Comparison of ENCODE assay signal across 1 cellular context in the genomic region with DNA sequence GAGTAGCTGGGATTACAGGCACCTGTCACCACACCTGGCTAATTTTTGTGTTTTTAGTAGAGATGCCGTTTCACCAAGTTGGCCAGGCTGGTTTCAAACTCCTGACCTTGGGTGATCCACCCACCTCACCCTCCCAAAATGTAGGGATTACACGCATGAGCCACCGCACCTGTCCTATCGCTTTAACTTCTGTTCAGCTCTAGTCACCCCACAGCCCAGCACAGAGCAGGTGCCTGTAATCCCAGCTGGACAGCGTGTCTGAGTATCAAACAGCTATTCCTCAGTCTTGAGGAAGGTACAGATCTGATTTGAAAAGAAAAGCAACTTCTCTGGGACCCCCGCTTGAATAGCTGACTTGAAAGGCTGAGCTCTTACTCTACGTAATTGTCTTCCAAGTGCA.
TF ChIP-seq lines count a peak whose summit lies in the region.

No MANE protein-coding gene starts in this region.

TF ChIP-seq in GM23338, 12 proteins besides CTCF, POLR2A, EP300 and RAD21 (continued from another document):
- TF ChIP-seq, protein P1, sequence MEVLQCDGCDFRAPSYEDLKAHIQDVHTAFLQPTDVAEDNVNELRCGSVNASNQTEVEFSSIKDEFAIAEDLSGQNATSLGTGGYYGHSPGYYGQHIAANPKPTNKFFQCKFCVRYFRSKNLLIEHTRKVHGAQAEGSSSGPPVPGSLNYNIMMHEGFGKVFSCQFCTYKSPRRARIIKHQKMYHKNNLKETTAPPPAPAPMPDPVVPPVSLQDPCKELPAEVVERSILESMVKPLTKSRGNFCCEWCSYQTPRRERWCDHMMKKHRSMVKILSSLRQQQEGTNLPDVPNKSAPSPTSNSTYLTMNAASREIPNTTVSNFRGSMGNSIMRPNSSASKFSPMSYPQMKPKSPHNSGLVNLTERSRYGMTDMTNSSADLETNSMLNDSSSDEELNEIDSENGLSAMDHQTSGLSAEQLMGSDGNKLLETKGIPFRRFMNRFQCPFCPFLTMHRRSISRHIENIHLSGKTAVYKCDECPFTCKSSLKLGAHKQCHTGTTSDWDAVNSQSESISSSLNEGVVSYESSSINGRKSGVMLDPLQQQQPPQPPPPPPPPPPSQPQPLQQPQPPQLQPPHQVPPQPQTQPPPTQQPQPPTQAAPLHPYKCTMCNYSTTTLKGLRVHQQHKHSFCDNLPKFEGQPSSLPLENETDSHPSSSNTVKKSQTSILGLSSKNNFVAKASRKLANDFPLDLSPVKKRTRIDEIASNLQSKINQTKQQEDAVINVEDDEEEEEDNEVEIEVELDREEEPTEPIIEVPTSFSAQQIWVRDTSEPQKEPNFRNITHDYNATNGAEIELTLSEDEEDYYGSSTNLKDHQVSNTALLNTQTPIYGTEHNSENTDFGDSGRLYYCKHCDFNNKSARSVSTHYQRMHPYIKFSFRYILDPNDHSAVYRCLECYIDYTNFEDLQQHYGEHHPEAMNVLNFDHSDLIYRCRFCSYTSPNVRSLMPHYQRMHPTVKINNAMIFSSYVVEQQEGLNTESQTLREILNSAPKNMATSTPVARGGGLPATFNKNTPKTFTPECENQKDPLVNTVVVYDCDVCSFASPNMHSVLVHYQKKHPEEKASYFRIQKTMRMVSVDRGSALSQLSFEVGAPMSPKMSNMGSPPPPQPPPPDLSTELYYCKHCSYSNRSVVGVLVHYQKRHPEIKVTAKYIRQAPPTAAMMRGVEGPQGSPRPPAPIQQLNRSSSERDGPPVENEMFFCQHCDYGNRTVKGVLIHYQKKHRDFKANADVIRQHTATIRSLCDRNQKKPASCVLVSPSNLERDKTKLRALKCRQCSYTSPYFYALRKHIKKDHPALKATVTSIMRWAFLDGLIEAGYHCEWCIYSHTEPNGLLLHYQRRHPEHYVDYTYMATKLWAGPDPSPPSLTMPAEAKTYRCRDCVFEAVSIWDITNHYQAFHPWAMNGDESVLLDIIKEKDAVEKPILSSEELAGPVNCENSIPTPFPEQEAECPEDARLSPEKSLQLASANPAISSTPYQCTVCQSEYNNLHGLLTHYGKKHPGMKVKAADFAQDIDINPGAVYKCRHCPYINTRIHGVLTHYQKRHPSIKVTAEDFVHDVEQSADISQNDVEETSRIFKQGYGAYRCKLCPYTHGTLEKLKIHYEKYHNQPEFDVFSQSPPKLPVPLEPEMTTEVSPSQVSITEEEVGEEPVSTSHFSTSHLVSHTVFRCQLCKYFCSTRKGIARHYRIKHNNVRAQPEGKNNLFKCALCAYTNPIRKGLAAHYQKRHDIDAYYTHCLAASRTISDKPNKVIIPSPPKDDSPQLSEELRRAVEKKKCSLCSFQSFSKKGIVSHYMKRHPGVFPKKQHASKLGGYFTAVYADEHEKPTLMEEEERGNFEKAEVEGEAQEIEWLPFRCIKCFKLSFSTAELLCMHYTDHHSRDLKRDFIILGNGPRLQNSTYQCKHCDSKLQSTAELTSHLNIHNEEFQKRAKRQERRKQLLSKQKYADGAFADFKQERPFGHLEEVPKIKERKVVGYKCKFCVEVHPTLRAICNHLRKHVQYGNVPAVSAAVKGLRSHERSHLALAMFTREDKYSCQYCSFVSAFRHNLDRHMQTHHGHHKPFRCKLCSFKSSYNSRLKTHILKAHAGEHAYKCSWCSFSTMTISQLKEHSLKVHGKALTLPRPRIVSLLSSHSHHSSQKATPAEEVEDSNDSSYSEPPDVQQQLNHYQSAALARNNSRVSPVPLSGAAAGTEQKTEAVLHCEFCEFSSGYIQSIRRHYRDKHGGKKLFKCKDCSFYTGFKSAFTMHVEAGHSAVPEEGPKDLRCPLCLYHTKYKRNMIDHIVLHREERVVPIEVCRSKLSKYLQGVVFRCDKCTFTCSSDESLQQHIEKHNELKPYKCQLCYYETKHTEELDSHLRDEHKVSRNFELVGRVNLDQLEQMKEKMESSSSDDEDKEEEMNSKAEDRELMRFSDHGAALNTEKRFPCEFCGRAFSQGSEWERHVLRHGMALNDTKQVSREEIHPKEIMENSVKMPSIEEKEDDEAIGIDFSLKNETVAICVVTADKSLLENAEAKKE (CRISPR knock-in tag; IDR thresholded peaks at IDR 0.05): no peak
- TF ChIP-seq ZNF114 (CRISPR knock-in tag; IDR thresholded peaks at IDR 0.05): no peak
- TF ChIP-seq POLR2AphosphoS5 (IDR thresholded peaks at IDR 0.05; ENCODE audit: low read depth): no peak
- TF ChIP-seq ZNF331 (CRISPR knock-in tag; IDR thresholded peaks at IDR 0.05; ENCODE audit: low read depth): no peak
